In genomic region chr12:47849261-47849660, GRCh38 we compare ENCODE assay signal across 28 cellular contexts. TPM values are rescaled to one million over a fixed set of nuclear protein-coding genes. Genes with fewer than 3 reads are reported as not detected.
"Had no signal": no experiment of that assay in that cellular context is flagged by ENCODE, and none has a peak within 500 bp of the region (broad histone marks: within the 10 kb centered on the region; RNA-seq: fewer than 3 reads in every experiment).

No MANE protein-coding gene starts in this region.

- H3K27ac ChIP-seq: adrenal gland, cardiac muscle cell, colonic mucosa, esophagus muscularis mucosa, foreskin keratinocyte, left ventricle myocardium inferior, pancreas, prostate gland, thyroid gland, upper lobe of right lung had no signal

- DNase-seq: activated CD4-positive, alpha-beta T cell treated with anti-CD3 and anti-CD28 coated beads for 48 hours; activated CD8-positive, alpha-beta T cell treated with anti-CD3 and anti-CD28 coated beads for 36 hours; activated effector memory CD4-positive, alpha-beta T cell treated with anti-CD3 and anti-CD28 coated beads, Interleukin-2, amount 50 U/mL, for 16 hours; activated naive CD4-positive, alpha-beta T cell treated with anti-CD3 and anti-CD28 coated beads for 36 hours; activated naive CD8-positive, alpha-beta T cell treated with anti-CD3 and anti-CD28 coated beads for 36 hours; activated T-cell treated with anti-CD3 and anti-CD28 coated beads, Interleukin-2, amount 50 U/mL, for 72 hours; aorta; cerebellar nuclear complex; colonic mucosa; effector CD8-positive, alpha-beta T cell; left ventricle myocardium inferior; nephron progenitor cell; pancreas; stimulated activated CD4-positive, alpha-beta T cell treated with anti-CD3 and anti-CD28 coated beads, Interleukin-1b, Interleukin-23, amount 100 ng/mL, for 48 hours; stimulated activated CD4-positive, alpha-beta T cell treated with anti-CD3 and anti-CD28 coated beads, Interleukin-4, amount 100 ng/mL, for 4 hours; stimulated activated CD8-positive, alpha-beta memory T cell treated with anti-CD3 and anti-CD28 coated beads, Interleukin-4, amount 100 ng/mL, for 48 hours; stimulated activated naive CD8-positive, alpha-beta T cell treated with anti-CD3 and anti-CD28 coated beads, Interleukin-15, amount 100 ng/mL, for 72 hours; thyroid gland; upper lobe of right lung had no signal

- H3K36me3 Mint-ChIP-seq: brain had no signal

- H3K4me2 ChIP-seq: smooth muscle cell had no signal

- H3K4me1 Mint-ChIP-seq: stimulated activated memory B cell treated with anti-CD40 and anti-IgM and Interleukin-4, amounts not matched to agents 10 μg/mL and 1 μg/mL and 100 μg/mL, for 72 hours had no signal

- H3K9me3 Mint-ChIP-seq: activated CD8-positive, alpha-beta T cell treated with anti-CD3 and anti-CD28 coated beads for 36 hours; activated naive CD4-positive, alpha-beta T cell treated with anti-CD3 and anti-CD28 coated beads for 36 hours; activated naive CD8-positive, alpha-beta T cell treated with anti-CD3 and anti-CD28 coated beads for 36 hours; activated T-cell treated with anti-CD3 and anti-CD28 coated beads, Interleukin-2, amount 50 U/mL, for 72 hours; brain; nephron progenitor cell; stimulated activated memory B cell treated with anti-CD40 and anti-IgM and Interleukin-4, amounts not matched to agents 10 μg/mL and 1 μg/mL and 100 μg/mL, for 72 hours; stimulated activated naive CD8-positive, alpha-beta T cell treated with anti-CD3 and anti-CD28 coated beads, Interleukin-15, amount 100 ng/mL, for 72 hours had no signal

- H3K27me3 Mint-ChIP-seq: activated naive CD8-positive, alpha-beta T cell treated with anti-CD3 and anti-CD28 coated beads for 36 hours; stimulated activated naive CD8-positive, alpha-beta T cell treated with anti-CD3 and anti-CD28 coated beads, Interleukin-15, amount 100 ng/mL, for 72 hours had no signal

- H3K36me3 ChIP-seq: cardiac muscle cell, colonic mucosa, esophagus muscularis mucosa, left ventricle myocardium inferior, pancreas, prostate gland, thyroid gland had no signal

- H3K4me1 ChIP-seq: colonic mucosa, left ventricle myocardium inferior, pancreas, prostate gland had no signal

- H3K27ac Mint-ChIP-seq: activated CD8-positive, alpha-beta T cell treated with anti-CD3 and anti-CD28 coated beads for 36 hours; activated naive CD4-positive, alpha-beta T cell treated with anti-CD3 and anti-CD28 coated beads for 36 hours; activated naive CD8-positive, alpha-beta T cell treated with anti-CD3 and anti-CD28 coated beads for 36 hours; nephron progenitor cell; stimulated activated memory B cell treated with anti-CD40 and anti-IgM and Interleukin-4, amounts not matched to agents 10 μg/mL and 1 μg/mL and 100 μg/mL, for 72 hours; stimulated activated naive CD8-positive, alpha-beta T cell treated with anti-CD3 and anti-CD28 coated beads, Interleukin-15, amount 100 ng/mL, for 72 hours had no signal

- H3K27me3 ChIP-seq: adrenal gland, cardiac muscle cell, colonic mucosa, foreskin keratinocyte, pancreas, thyroid gland, upper lobe of right lung had no signal

- ATAC-seq: activated CD8-positive, alpha-beta T cell treated with anti-CD3 and anti-CD28 coated beads for 36 hours; activated T-cell treated with anti-CD3 and anti-CD28 coated beads, Interleukin-2, amount 50 U/mL, for 72 hours; pancreas; stimulated activated memory B cell treated with anti-CD40 and anti-IgM and Interleukin-4, amounts not matched to agents 10 μg/mL and 1 μg/mL and 100 μg/mL, for 72 hours; stimulated activated naive CD8-positive, alpha-beta T cell treated with anti-CD3 and anti-CD28 coated beads, Interleukin-15, amount 100 ng/mL, for 72 hours; upper lobe of right lung had no signal

- H3K4me3 Mint-ChIP-seq: activated CD8-positive, alpha-beta T cell treated with anti-CD3 and anti-CD28 coated beads for 36 hours; activated naive CD4-positive, alpha-beta T cell treated with anti-CD3 and anti-CD28 coated beads for 36 hours; activated naive CD8-positive, alpha-beta T cell treated with anti-CD3 and anti-CD28 coated beads for 36 hours; activated T-cell treated with anti-CD3 and anti-CD28 coated beads, Interleukin-2, amount 50 U/mL, for 72 hours; brain; nephron progenitor cell; stimulated activated memory B cell treated with anti-CD40 and anti-IgM and Interleukin-4, amounts not matched to agents 10 μg/mL and 1 μg/mL and 100 μg/mL, for 72 hours; stimulated activated naive CD8-positive, alpha-beta T cell treated with anti-CD3 and anti-CD28 coated beads, Interleukin-15, amount 100 ng/mL, for 72 hours had no signal

- H3K4me3 ChIP-seq: adrenal gland, cardiac muscle cell, colonic mucosa, esophagus muscularis mucosa, left ventricle myocardium inferior, pancreas, prostate gland, smooth muscle cell, thyroid gland, upper lobe of right lung had no signal

- H3K9me3 ChIP-seq: adrenal gland, colonic mucosa, esophagus muscularis mucosa, left ventricle myocardium inferior, pancreas, prostate gland, thyroid gland, upper lobe of right lung had no signal

RNA-seq across cellular contexts. Expression of gene VDR, which starts 55.5 kb away (rescaled TPM):
- total RNA-seq: cardiac muscle cell, lung microvascular endothelial cell had no signal
- polyA plus RNA-seq: cardiac muscle cell had no signal
